ENCODE assay signal across 12 cellular contexts in the genomic region with DNA sequence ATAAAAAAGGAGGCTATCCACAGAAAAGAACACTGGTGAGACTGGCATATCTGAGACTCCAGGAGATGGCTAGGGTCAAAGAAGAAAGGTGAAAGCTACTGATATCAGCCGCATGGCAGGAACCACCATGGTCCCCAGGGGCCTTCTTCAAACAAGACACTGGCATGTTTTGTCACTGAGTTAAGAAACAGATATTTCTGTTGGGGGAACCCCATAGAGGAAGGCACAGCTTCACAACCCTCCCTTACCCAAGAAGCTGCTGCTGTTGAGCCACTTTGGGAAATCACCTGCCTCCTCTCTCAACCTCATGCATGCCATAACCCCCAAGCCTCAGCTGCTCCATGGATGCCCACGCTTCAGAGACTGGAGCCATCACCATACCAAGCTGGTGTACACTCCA. TPM values are rescaled to one million over a fixed set of nuclear protein-coding genes. Genes with fewer than 3 reads are reported as not detected.
DNase-seq lines count a peak whose midpoint lies in the region; ATAC-seq and FAIRE-seq lines count a peak whose summit lies in the region.
"Had no signal": no experiment of that assay in that cellular context is flagged by ENCODE, and none has a peak within 500 bp of the region (broad histone marks: within the 10 kb centered on the region; RNA-seq: fewer than 3 reads in every experiment).

No MANE protein-coding gene starts in this region.

- H3K4me3 Mint-ChIP-seq in memory B cell, result no peak overlapping the region
- H3K4me3 Mint-ChIP-seq: nephron had no signal

- H3K4me1 Mint-ChIP-seq in memory B cell, result peaks cover 14% of the 10 kb centered on the region
- H3K4me1 Mint-ChIP-seq: nephron had no signal

- H3K27ac Mint-ChIP-seq in memory B cell, result peak overlapping the region; percentile 98
- H3K27ac Mint-ChIP-seq: nephron had no signal

- peak; percentile 50 to 58 for DNase-seq in memory B cell (ENCODE audit: low spot score in 2 of 2)
- DNase-seq in frontal cortex (ENCODE audit: low spot score in 2 of 2), result no peak
- no peak for DNase-seq in UCSD-AML1 (lab: John Stamatoyannopoulos, UW; ENCODE audit: unreplicated experiment)
- no peak for DNase-seq in left cardiac atrium
- no peak for DNase-seq in D341Med (ENCODE audit: low spot score)
- DNase-seq: MG63, WERI-Rb-1 had no signal

- no peaks in the 10 kb centered on the region for H3K27me3 Mint-ChIP-seq in memory B cell

- no peak for FAIRE-seq in frontal cortex (lab: Jason Lieb, UNC)
- FAIRE-seq: H1 had no signal

- peaks cover 2% of the 10 kb centered on the region for H3K36me3 Mint-ChIP-seq in memory B cell

- intact Hi-C loops in left cardiac atrium (cut with DNase I), result no loop called here

- no peaks in the 10 kb centered on the region for H3K9me3 Mint-ChIP-seq in memory B cell
- H3K9me3 Mint-ChIP-seq: nephron had no signal

- ATAC-seq in GM18520 (IDR thresholded peaks at IDR 0.05; ENCODE audit: unreplicated experiment) (peak; percentile 96), GM21526 (IDR thresholded peaks at IDR 0.05; ENCODE audit: low FRiP score, unreplicated experiment) (peak; percentile 89), HG03135 (IDR thresholded peaks at IDR 0.05; ENCODE audit: unreplicated experiment) (peak; percentile 90), memory B cell (ENCODE audit: low read depth) (peak; percentile 97), left cardiac atrium (no peak)

RNA-seq across cellular contexts. Expression of gene BTNL3, which starts 13.3 kb away (rescaled TPM):
- not detected for total RNA-seq in frontal cortex
- total RNA-seq in left cardiac atrium, result under 1 TPM in 1 of 2 donors, not detected in 1; 0.13 TPM
- total RNA-seq: H1 had no signal

Comparison
In these comparisons a context has a peak if more than half of its experiments do, and no peak if none do; other contexts are left out.
1. ATAC-seq: peak in GM18520 (single experiment), GM21526 (single experiment), HG03135 (single experiment) and memory B cell (single experiment); none in left cardiac atrium (0 of 2).
2. DNase-seq: peak in memory B cell (2 of 2); none in frontal cortex (0 of 2), UCSD-AML1 (single experiment), left cardiac atrium (single experiment) and D341Med (single experiment).